In the genomic region with DNA sequence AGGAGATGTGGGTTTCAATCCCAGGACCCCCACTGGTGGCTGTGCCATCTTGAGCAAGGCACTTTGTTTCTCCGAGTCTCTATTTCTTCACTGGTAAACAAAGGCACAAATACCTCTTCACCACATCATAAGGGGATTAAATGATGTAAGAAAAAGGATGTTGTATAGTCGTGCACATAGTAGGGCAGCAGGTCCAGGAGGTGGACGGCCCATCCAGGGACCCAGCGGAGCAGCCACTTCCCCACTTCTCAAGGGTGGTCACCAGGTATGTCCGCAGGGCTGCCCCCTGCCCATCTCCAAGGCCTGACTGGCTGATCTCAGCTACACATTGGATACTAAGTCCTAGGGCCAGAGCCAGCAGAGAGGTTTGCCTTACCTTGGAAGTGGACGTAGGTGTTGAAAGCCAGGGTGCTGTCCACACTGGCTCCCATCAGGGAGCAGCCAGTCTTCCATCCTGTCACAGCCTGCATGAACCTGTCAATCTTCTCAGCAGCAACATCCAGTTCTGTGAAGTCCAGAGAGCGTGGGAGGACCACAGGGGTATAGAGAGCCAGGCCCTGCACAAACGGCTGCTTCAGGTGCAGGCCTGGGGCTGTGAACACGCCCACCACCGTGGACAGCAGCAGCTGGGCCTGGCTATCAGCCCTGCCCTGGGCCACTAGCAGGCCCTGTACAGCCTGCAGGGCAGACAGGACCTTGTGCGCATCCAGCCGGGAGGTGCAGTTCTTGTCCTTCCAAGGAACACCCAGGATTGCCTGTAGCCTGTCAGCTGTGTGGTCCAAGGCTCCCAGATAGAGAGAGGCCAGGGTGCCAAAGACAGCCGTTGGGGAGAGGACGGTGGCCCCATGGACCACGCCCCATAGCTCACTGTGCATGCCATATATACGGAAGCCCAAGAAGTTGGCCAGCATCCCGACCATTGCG, we compare ENCODE assay signal across 20 cellular contexts. TPM values are rescaled to one million over a fixed set of nuclear protein-coding genes. Genes with fewer than 3 reads are reported as not detected.
"Had no signal": no experiment of that assay in that cellular context is flagged by ENCODE, and none has a peak within 500 bp of the region (broad histone marks: within the 10 kb centered on the region; RNA-seq: fewer than 3 reads in every experiment).

No MANE protein-coding gene starts in this region.

- H3K27ac ChIP-seq: esophagus squamous epithelium, gastroesophageal sphincter, suprapubic skin, thyroid gland, uterus had no signal

- H3K27me3 ChIP-seq: gastroesophageal sphincter, right atrium auricular region, suprapubic skin, thyroid gland, uterus had no signal

- H3K4me1 ChIP-seq: uterus had no signal

- H3K36me3 ChIP-seq: esophagus squamous epithelium, gastroesophageal sphincter, suprapubic skin, thyroid gland, uterus had no signal

- H3K4me3 ChIP-seq: esophagus squamous epithelium, gastroesophageal sphincter, lung, suprapubic skin, thyroid gland, uterus had no signal

- DNase-seq: cerebellar nuclear complex; esophagus squamous epithelium; foreskin fibroblast; glutamatergic neuron; hippocampal formation; left colon; mesendoderm; naive thymus-derived CD4-positive, alpha-beta T cell; nephron progenitor cell; stimulated activated CD4-positive, alpha-beta T cell treated with anti-CD3 and anti-CD28 coated beads, Interleukin-12 subunit alpha, Interleukin-12 subunit beta, amount 100 ng/mL, for 4 hours; stimulated activated naive CD4-positive, alpha-beta T cell; thyroid gland; uterus had no signal

- H3K9me3 ChIP-seq: esophagus squamous epithelium, gastroesophageal sphincter, right atrium auricular region, suprapubic skin, thyroid gland, uterus had no signal

- ATAC-seq: gastroesophageal sphincter; naive thymus-derived CD4-positive, alpha-beta T cell had no signal

RNA-seq across cellular contexts. Expression of gene AGT, which starts 4.0 kb away (rescaled TPM):
- total RNA-seq: mononuclear cell; naive thymus-derived CD4-positive, alpha-beta T cell had no signal
- polyA plus RNA-seq: naive thymus-derived CD4-positive, alpha-beta T cell had no signal

RNA-seq across cellular contexts. Expression of gene CAPN9, which starts 37.3 kb away (rescaled TPM):
- total RNA-seq: epithelial cell of proximal tubule; mononuclear cell; naive thymus-derived CD4-positive, alpha-beta T cell; osteocyte; right atrium auricular region; thyroid gland had no signal
